In genomic region chrX:45401923-45402322, GRCh38 we compare ENCODE assay signal across 23 cellular contexts.
"Had no signal": no experiment of that assay in that cellular context is flagged by ENCODE, and none has a peak within 500 bp of the region (broad histone marks: within the 10 kb centered on the region; RNA-seq: fewer than 3 reads in every experiment).

No MANE protein-coding gene starts in this region.

- H3K27me3 Mint-ChIP-seq: dendritic cell treated with granulocyte-macrophage colony-stimulating factor and Interleukin-4, amounts not matched to agents 40 ng/mL and 50 ng/mL, for 4 days; type B pancreatic cell had no signal

- H3K9me3 ChIP-seq: ovary, sigmoid colon, thoracic aorta had no signal

- ATAC-seq: effector memory CD8-positive, alpha-beta T cell; foreskin keratinocyte; left colon; left ventricle myocardium superior; naive thymus-derived CD4-positive, alpha-beta T cell had no signal

- DNase-seq: effector memory CD8-positive, alpha-beta T cell; erythroblast; foreskin keratinocyte; head of caudate nucleus; hippocampal formation; left colon; left ventricle myocardium superior; mesenchymal stem cell; naive thymus-derived CD4-positive, alpha-beta T cell; ovary; sigmoid colon; stimulated activated CD4-positive, alpha-beta T cell treated with anti-CD3 and anti-CD28 coated beads, Interleukin-12 subunit alpha, Interleukin-12 subunit beta, amount 100 ng/mL, for 4 hours; stimulated activated naive CD4-positive, alpha-beta T cell; stomach; substantia nigra had no signal

- H3K27ac Mint-ChIP-seq: dendritic cell treated with granulocyte-macrophage colony-stimulating factor and Interleukin-4, amounts not matched to agents 40 ng/mL and 50 ng/mL, for 4 days; effector memory CD8-positive, alpha-beta T cell had no signal

- FAIRE-seq: urothelium cell line had no signal

- H3K4me3 Mint-ChIP-seq: dendritic cell treated with granulocyte-macrophage colony-stimulating factor and Interleukin-4, amounts not matched to agents 40 ng/mL and 50 ng/mL, for 4 days; effector memory CD8-positive, alpha-beta T cell; neural crest cell; type B pancreatic cell had no signal

- H3K27ac ChIP-seq: foreskin keratinocyte, ovary, right atrium auricular region, skin epidermis, stomach, thoracic aorta had no signal

- H3K9me3 Mint-ChIP-seq: dendritic cell treated with granulocyte-macrophage colony-stimulating factor and Interleukin-4, amounts not matched to agents 40 ng/mL and 50 ng/mL, for 4 days; effector memory CD8-positive, alpha-beta T cell; type B pancreatic cell had no signal

- H3K4me3 ChIP-seq: lung, ovary, right atrium auricular region, sigmoid colon, skin epidermis, stomach, thoracic aorta had no signal

- H3K4me1 ChIP-seq: foreskin keratinocyte, right atrium auricular region, stomach had no signal

- H3K36me3 ChIP-seq: ovary, right atrium auricular region, sigmoid colon, stomach, thoracic aorta had no signal

- H3K36me3 Mint-ChIP-seq: naive thymus-derived CD4-positive, alpha-beta T cell; type B pancreatic cell had no signal

- H3K27me3 ChIP-seq: foreskin keratinocyte, ovary, right atrium auricular region, stomach had no signal
